In genomic region chr6:85642774-85643529, GRCh38 we compare ENCODE assay signal across 8 cellular contexts. TPM values are rescaled to one million over a fixed set of nuclear protein-coding genes. Genes with fewer than 3 reads are reported as not detected.
DNase-seq lines count a peak whose midpoint lies in the region; ATAC-seq and TF ChIP-seq lines count a peak whose summit lies in the region.

Gene SYNCRIP, minus strand, starts transcription at chr6:85642886. Its CDS starts 1,447 bp downstream, at chr6:85641439.

- peak within 1 kb of the TSS; percentile 89 to 96 (median 95) for H3K4me3 Mint-ChIP-seq in nephron

- DNase-seq in G401 (ENCODE audit: low spot score) (peak; percentile 99), HAP-1 (ENCODE audit: low spot score in 2 of 2) (peak; percentile 96 to 99), MG63 (peak; percentile 97), SHP77 (lab: John Stamatoyannopoulos, UW) (peak; percentile 93 to 95), fibroblast of pulmonary artery (ENCODE audit: low read depth) (peak; percentile 98)
- DNase-seq in activated effector memory CD4-positive, alpha-beta T cell treated with Interleukin-2 at 50 U/mL for 16 hours = peak; percentile 98
- peak; percentile 99 for DNase-seq in stimulated activated naive CD8-positive, alpha-beta T cell treated with anti-CD3 and anti-CD28 coated beads, Interleukin-15, Interleukin-2, amounts not matched to agents 100 U/mL and 50 U/mL, for 24 hours

- peaks cover 2% of the 10 kb centered on the region for H3K9me3 Mint-ChIP-seq in nephron

- peaks cover 29% of the 10 kb centered on the region for H3K4me1 ChIP-seq in HAP-1

- peaks cover 43% of the 10 kb centered on the region for H3K36me3 ChIP-seq in HAP-1 (replicated peaks)
- H3K36me3 ChIP-seq in MG63 = peaks cover 46% of the 10 kb centered on the region

- H3K27me3 ChIP-seq in HAP-1 (ENCODE audit: low read depth) = no peaks in the 10 kb centered on the region; the same call in 1 of the 2 replicates
- no peaks in the 10 kb centered on the region for H3K27me3 ChIP-seq in MG63

- H3K4me1 Mint-ChIP-seq in nephron = peaks cover 52% of the 10 kb centered on the region

- no peaks in the 10 kb centered on the region for H3K27me3 Mint-ChIP-seq in nephron (ENCODE audit: low read depth)

- H3K36me3 Mint-ChIP-seq in nephron (ENCODE audit: low read depth) = peaks cover 38% of the 10 kb centered on the region

- H3K9me3 ChIP-seq in HAP-1 (0 out of 2 replicates have a peak, but pooled peaks cover 3% of the 10 kb centered on the region), MG63 (peaks cover 7% of the 10 kb centered on the region)

- H3K27ac Mint-ChIP-seq in nephron = peak within 1 kb of the TSS; percentile 94 to 100 (median 100)

- in situ Hi-C loops in G401 (cut with HindIII; ENCODE audit: low sequenced_read_pairs) = no loop called here
- in situ Hi-C loops in HAP-1 (cut with MboI; ENCODE audit: low sequenced_read_pairs) = loop anchor here (5.0 kb wide), 1 partner anchor 34 kb away; no protein-coding TSS in a partner anchor

- TF ChIP-seq CTCF in fibroblast of pulmonary artery (IDR thresholded peaks at IDR 0.05; ENCODE audit: low read length, missing control alignments) (no peak), nephron (IDR thresholded peaks at IDR 0.05; ENCODE audit: unreplicated experiment in 3 of 3) (no peak)

- peak; percentile 85 for ATAC-seq in stimulated activated naive CD8-positive, alpha-beta T cell treated with anti-CD3 and anti-CD28 coated beads, Interleukin-15, Interleukin-2, amounts not matched to agents 100 U/mL and 50 U/mL, for 24 hours

- peak within 1 kb of the TSS; percentile 99 for H3K4me3 ChIP-seq in HAP-1
- peak within 1 kb of the TSS; percentile 99 for H3K4me3 ChIP-seq in MG63
- H3K4me3 ChIP-seq in fibroblast of pulmonary artery (replicated peaks; ENCODE audit: low read depth, low read length) = peak within 1 kb of the TSS; percentile 97

RNA-seq across cellular contexts. Expression of gene SYNCRIP, which starts in this region (rescaled TPM):
- 54.3 and 69.6 TPM in 2 replicates for total RNA-seq in G401 (2014; rRNA removed; shearing (Covaris generic))
- total RNA-seq in MG63 (2014; rRNA removed; shearing (Covaris generic); ENCODE audit: low replicate concordance) = 89.9 and 199 TPM in 2 replicates

Comparison
In these comparisons a context has a peak if more than half of its experiments do, and no peak if none do; other contexts are left out.
1. Peak in every context shown above with its lines: DNase-seq, ATAC-seq and H3K4me3 ChIP-seq.